9 cellular contexts compared by ENCODE assay signal in the genomic region with DNA sequence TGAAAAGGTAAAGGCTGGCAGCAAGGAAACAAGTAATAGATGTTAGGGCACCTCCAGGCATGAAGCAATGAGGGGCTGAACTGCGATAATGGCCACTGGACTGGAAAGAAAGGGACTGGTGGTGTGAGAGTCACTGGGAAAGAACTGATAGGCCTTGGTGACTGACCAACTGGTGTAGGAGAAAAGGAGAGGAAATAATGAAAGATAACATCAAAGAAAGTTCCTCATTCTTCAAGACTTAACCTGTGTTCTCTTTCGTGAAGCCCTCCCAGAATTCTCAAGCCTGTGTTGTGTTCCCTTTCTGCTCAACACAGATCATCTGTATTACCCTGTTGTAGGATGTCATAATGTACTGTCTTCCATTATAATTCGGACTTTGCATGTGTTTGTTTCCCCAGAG.
"Had no signal": no experiment of that assay in that cellular context is flagged by ENCODE, and none has a peak within 500 bp of the region (broad histone marks: within the 10 kb centered on the region; RNA-seq: fewer than 3 reads in every experiment).

No MANE protein-coding gene starts in this region.

- DNase-seq: GM23248, GOT3, H9, HCEC 1CT, HFFc6, IMR-90, KBM-7 had no signal

- FAIRE-seq: H54 had no signal

- H3K27ac ChIP-seq: GM23248, HL-60 had no signal

- H3K4me3 ChIP-seq: GM23248 had no signal

- H3K9ac ChIP-seq: GM23248 had no signal

- H3K4me3 Mint-ChIP-seq: H9, HFFc6 had no signal

- H2AFZ ChIP-seq: GM23248 had no signal
